ENCODE assay signal across 25 cellular contexts in genomic region chr16:78729687-78730086, GRCh38.
A peak's percentile ranks its signal among the peaks of the same experiment; 100 is the strongest.
DNase-seq lines count a peak whose midpoint lies in the region; ATAC-seq and TF ChIP-seq lines count a peak whose summit lies in the region.
"Had no signal": no experiment of that assay in that cellular context is flagged by ENCODE, and none has a peak within 500 bp of the region (broad histone marks: within the 10 kb centered on the region; RNA-seq: fewer than 3 reads in every experiment).

No MANE protein-coding gene starts in this region.

- no peaks in the 10 kb centered on the region for H3K36me3 ChIP-seq in tibial nerve
- H3K36me3 ChIP-seq: gastrocnemius medialis, neutrophil had no signal

- no peaks in the 10 kb centered on the region for H3K27me3 ChIP-seq in tibial nerve
- H3K27me3 ChIP-seq: gastrocnemius medialis, neutrophil had no signal

- no peaks in the 10 kb centered on the region for H3K4me1 ChIP-seq in tibial nerve
- H3K4me1 ChIP-seq: gastrocnemius medialis had no signal

- DNase-seq in MV-4-11 (lab: John Stamatoyannopoulos, UW) (peak; percentile 22), tibial nerve (ENCODE audit: low spot score in 2 of 2) (no peak), NCI-H226 (no peak)
- no peak for DNase-seq in activated T-helper 2 cell treated with anti-CD3 and anti-CD28 coated beads, Interferon-gamma antibody, Interleukin-2, Interleukin-4, amounts not matched to agents 10 μg/mL and 5 μg/mL and 100 μg/mL, durations not matched to agents 14 hours and 24 hours and 36 hours (ENCODE audit: low spot score)
- DNase-seq in T-helper 2 cell treated with Interferon-gamma antibody and Interleukin-4, amounts not matched to agents 5 μg/mL and 100 μg/mL, for 36 hours (ENCODE audit: low spot score), result no peak
- DNase-seq: activated B cell treated with CpG ODN at 0.5 μM for 24 hours; activated CD8-positive, alpha-beta T cell treated with anti-CD3 and anti-CD28 coated beads for 36 hours; activated naive CD4-positive, alpha-beta T cell; amygdala; central memory CD4-positive, alpha-beta T cell; DMS79 treated with DMSO at 0.1 percent for 48 hours; erythroblast; gastrocnemius medialis; NCI-H1105 treated with DMSO at 0.1 percent for 48 hours; NCI-H524; RPMI8226; SK-N-SH; stimulated activated CD4-positive, alpha-beta T cell treated with anti-CD3 and anti-CD28 coated beads, Interleukin-4, amount 100 ng/mL, for 1 hour had no signal

- no peaks in the 10 kb centered on the region for H3K36me3 Mint-ChIP-seq in activated T-helper 2 cell treated with anti-CD3 and anti-CD28 coated beads, Interferon-gamma antibody, Interleukin-2, Interleukin-4, amounts not matched to agents 10 μg/mL and 5 μg/mL and 100 μg/mL, durations not matched to agents 14 hours and 24 hours and 36 hours (ENCODE audit: low read depth)
- no peaks in the 10 kb centered on the region for H3K36me3 Mint-ChIP-seq in T-helper 2 cell treated with Interferon-gamma antibody and Interleukin-4, amounts not matched to agents 5 μg/mL and 100 μg/mL, for 36 hours (ENCODE audit: low read depth)
- H3K36me3 Mint-ChIP-seq: type B pancreatic cell had no signal

- peaks cover 2% of the 10 kb centered on the region for H3K27me3 Mint-ChIP-seq in activated T-helper 2 cell treated with anti-CD3 and anti-CD28 coated beads, Interferon-gamma antibody, Interleukin-2, Interleukin-4, amounts not matched to agents 10 μg/mL and 5 μg/mL and 100 μg/mL, durations not matched to agents 14 hours and 24 hours and 36 hours (ENCODE audit: low read depth)
- no peaks in the 10 kb centered on the region for H3K27me3 Mint-ChIP-seq in T-helper 2 cell treated with Interferon-gamma antibody and Interleukin-4, amounts not matched to agents 5 μg/mL and 100 μg/mL, for 36 hours (ENCODE audit: low read depth)
- H3K27me3 Mint-ChIP-seq: activated B cell treated with CpG ODN at 0.5 μM for 24 hours; activated CD8-positive, alpha-beta T cell treated with anti-CD3 and anti-CD28 coated beads for 36 hours; stimulated activated naive CD8-positive, alpha-beta T cell treated with anti-CD3 and anti-CD28 coated beads, Interleukin-15, Interleukin-2, amounts not matched to agents 100 ng/mL and 50 ng/mL, for 24 hours; type B pancreatic cell had no signal

- H3K27ac Mint-ChIP-seq in activated T-helper 2 cell treated with anti-CD3 and anti-CD28 coated beads, Interferon-gamma antibody, Interleukin-2, Interleukin-4, amounts not matched to agents 10 μg/mL and 5 μg/mL and 100 μg/mL, durations not matched to agents 14 hours and 24 hours and 36 hours, result no peak overlapping the region
- no peak overlapping the region for H3K27ac Mint-ChIP-seq in T-helper 2 cell treated with Interferon-gamma antibody and Interleukin-4, amounts not matched to agents 5 μg/mL and 100 μg/mL, for 36 hours
- H3K27ac Mint-ChIP-seq: activated B cell treated with CpG ODN at 0.5 μM for 24 hours; activated CD8-positive, alpha-beta T cell treated with anti-CD3 and anti-CD28 coated beads for 36 hours; stimulated activated naive CD8-positive, alpha-beta T cell treated with anti-CD3 and anti-CD28 coated beads, Interleukin-15, Interleukin-2, amounts not matched to agents 100 ng/mL and 50 ng/mL, for 24 hours had no signal

- TF ChIP-seq POLR2A in tibial nerve (IDR thresholded peaks at IDR 0.05), result no peak

- no peak for TF ChIP-seq EP300 in tibial nerve (IDR thresholded peaks at IDR 0.05)

- no peak for TF ChIP-seq CTCF in tibial nerve (IDR thresholded peaks at IDR 0.05)

- H3K27ac ChIP-seq in tibial nerve, result no peak overlapping the region
- H3K27ac ChIP-seq: gastrocnemius medialis, neutrophil, skin epidermis had no signal

- H3K9me3 ChIP-seq in tibial nerve, result no peaks in the 10 kb centered on the region
- H3K9me3 ChIP-seq: gastrocnemius medialis, neutrophil, SK-N-SH had no signal

- ATAC-seq in GM21447 (IDR thresholded peaks at IDR 0.05; ENCODE audit: unreplicated experiment) (peak; percentile 44), HG02981 (IDR thresholded peaks at IDR 0.05; ENCODE audit: unreplicated experiment) (peak; percentile 56)
- ATAC-seq: activated CD8-positive, alpha-beta T cell treated with anti-CD3 and anti-CD28 coated beads for 36 hours; gastrocnemius medialis; HCT116 had no signal

- H3K4me1 Mint-ChIP-seq in activated T-helper 2 cell treated with anti-CD3 and anti-CD28 coated beads, Interferon-gamma antibody, Interleukin-2, Interleukin-4, amounts not matched to agents 10 μg/mL and 5 μg/mL and 100 μg/mL, durations not matched to agents 14 hours and 24 hours and 36 hours (ENCODE audit: low read depth), result no peaks in the 10 kb centered on the region
- no peaks in the 10 kb centered on the region for H3K4me1 Mint-ChIP-seq in T-helper 2 cell treated with Interferon-gamma antibody and Interleukin-4, amounts not matched to agents 5 μg/mL and 100 μg/mL, for 36 hours (ENCODE audit: low read depth)

- WGBS in tibial nerve, 2 donors, result 88% methylated on average over 2 of the region's 2 CpGs

- H3K4me3 Mint-ChIP-seq in activated T-helper 2 cell treated with anti-CD3 and anti-CD28 coated beads, Interferon-gamma antibody, Interleukin-2, Interleukin-4, amounts not matched to agents 10 μg/mL and 5 μg/mL and 100 μg/mL, durations not matched to agents 14 hours and 24 hours and 36 hours (ENCODE audit: low read depth), result no peak overlapping the region
- H3K4me3 Mint-ChIP-seq in T-helper 2 cell treated with Interferon-gamma antibody and Interleukin-4, amounts not matched to agents 5 μg/mL and 100 μg/mL, for 36 hours, result no peak overlapping the region
- H3K4me3 Mint-ChIP-seq: activated B cell treated with CpG ODN at 0.5 μM for 24 hours; activated CD8-positive, alpha-beta T cell treated with anti-CD3 and anti-CD28 coated beads for 36 hours; stimulated activated naive CD8-positive, alpha-beta T cell treated with anti-CD3 and anti-CD28 coated beads, Interleukin-15, Interleukin-2, amounts not matched to agents 100 ng/mL and 50 ng/mL, for 24 hours; type B pancreatic cell had no signal

- intact Hi-C loops in activated T-helper 2 cell treated with anti-CD3 and anti-CD28 coated beads, Interferon-gamma antibody, Interleukin-2, Interleukin-4, amounts not matched to agents 10 μg/mL and 5 μg/mL and 100 μg/mL, durations not matched to agents 14 hours and 24 hours and 36 hours (cut with micrococcal nuclease), result no loop called here

- H3K9me3 Mint-ChIP-seq in activated T-helper 2 cell treated with anti-CD3 and anti-CD28 coated beads, Interferon-gamma antibody, Interleukin-2, Interleukin-4, amounts not matched to agents 10 μg/mL and 5 μg/mL and 100 μg/mL, durations not matched to agents 14 hours and 24 hours and 36 hours, result no peaks in the 10 kb centered on the region
- H3K9me3 Mint-ChIP-seq in T-helper 2 cell treated with Interferon-gamma antibody and Interleukin-4, amounts not matched to agents 5 μg/mL and 100 μg/mL, for 36 hours, result no peaks in the 10 kb centered on the region
- H3K9me3 Mint-ChIP-seq: activated B cell treated with CpG ODN at 0.5 μM for 24 hours; activated CD8-positive, alpha-beta T cell treated with anti-CD3 and anti-CD28 coated beads for 36 hours; stimulated activated naive CD8-positive, alpha-beta T cell treated with anti-CD3 and anti-CD28 coated beads, Interleukin-15, Interleukin-2, amounts not matched to agents 100 ng/mL and 50 ng/mL, for 24 hours; type B pancreatic cell had no signal

- H3K4me3 ChIP-seq in tibial nerve, result no peak overlapping the region
- H3K4me3 ChIP-seq: gastrocnemius medialis, skin epidermis had no signal
